Comparison of ENCODE assay signal across 2 cellular contexts in genomic region chr20:50220093-50220893, GRCh38.
TF ChIP-seq lines count a peak whose summit lies in the region.

No MANE protein-coding gene starts in this region.

TF ChIP-seq in IMR-90, 13 proteins besides CTCF, POLR2A, EP300 and RAD21:
- TF ChIP-seq, protein P1, sequence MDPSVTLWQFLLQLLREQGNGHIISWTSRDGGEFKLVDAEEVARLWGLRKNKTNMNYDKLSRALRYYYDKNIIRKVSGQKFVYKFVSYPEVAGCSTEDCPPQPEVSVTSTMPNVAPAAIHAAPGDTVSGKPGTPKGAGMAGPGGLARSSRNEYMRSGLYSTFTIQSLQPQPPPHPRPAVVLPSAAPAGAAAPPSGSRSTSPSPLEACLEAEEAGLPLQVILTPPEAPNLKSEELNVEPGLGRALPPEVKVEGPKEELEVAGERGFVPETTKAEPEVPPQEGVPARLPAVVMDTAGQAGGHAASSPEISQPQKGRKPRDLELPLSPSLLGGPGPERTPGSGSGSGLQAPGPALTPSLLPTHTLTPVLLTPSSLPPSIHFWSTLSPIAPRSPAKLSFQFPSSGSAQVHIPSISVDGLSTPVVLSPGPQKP (IDR thresholded peaks at IDR 0.05; ENCODE audit: borderline replicate concordance, low read depth, low read length) = no peak
- TF ChIP-seq SMC3 (IDR thresholded peaks at IDR 0.05; ENCODE audit: low read depth, low read length) = no peak
- no peak for TF ChIP-seq BHLHE40 (IDR thresholded peaks at IDR 0.05; ENCODE audit: low read depth, low read length)
- TF ChIP-seq NFE2L2 (IDR thresholded peaks at IDR 0.05; ENCODE audit: low read depth, low read length) = no peak
- no peak for TF ChIP-seq CHD1 (IDR thresholded peaks at IDR 0.05; ENCODE audit: low read depth, low read length)
- TF ChIP-seq MXI1 (IDR thresholded peaks at IDR 0.05; ENCODE audit: borderline replicate concordance, low read depth, low read length) = no peak
- no peak for TF ChIP-seq CEBPB (IDR thresholded peaks at IDR 0.05; ENCODE audit: low read depth, low read length)
- TF ChIP-seq FOS (IDR thresholded peaks at IDR 0.05; ENCODE audit: low read depth, low read length) = no peak
- TF ChIP-seq, protein P2, sequence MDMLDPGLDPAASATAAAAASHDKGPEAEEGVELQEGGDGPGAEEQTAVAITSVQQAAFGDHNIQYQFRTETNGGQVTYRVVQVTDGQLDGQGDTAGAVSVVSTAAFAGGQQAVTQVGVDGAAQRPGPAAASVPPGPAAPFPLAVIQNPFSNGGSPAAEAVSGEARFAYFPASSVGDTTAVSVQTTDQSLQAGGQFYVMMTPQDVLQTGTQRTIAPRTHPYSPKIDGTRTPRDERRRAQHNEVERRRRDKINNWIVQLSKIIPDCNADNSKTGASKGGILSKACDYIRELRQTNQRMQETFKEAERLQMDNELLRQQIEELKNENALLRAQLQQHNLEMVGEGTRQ (IDR thresholded peaks at IDR 0.05; ENCODE audit: low read depth, low read length) = no peak
- no peak for TF ChIP-seq RCOR1 (IDR thresholded peaks at IDR 0.05; ENCODE audit: insufficient replicate concordance, low read length)
- TF ChIP-seq MAZ (IDR thresholded peaks at IDR 0.05; ENCODE audit: borderline replicate concordance, low read depth, low read length) = no peak
- no peak for TF ChIP-seq MAFK (IDR thresholded peaks at IDR 0.05; ENCODE audit: low read depth, low read length)
- TF ChIP-seq RFX5 (IDR thresholded peaks at IDR 0.05; ENCODE audit: low read depth, low read length) = no peak

TF ChIP-seq in HepG2, 621 proteins besides CTCF, POLR2A, EP300 and RAD21:
- TF ChIP-seq ZNF337 (CRISPR knock-in tag; IDR thresholded peaks at IDR 0.05; ENCODE audit: borderline replicate concordance, low read depth) = no peak
- TF ChIP-seq RARA (CRISPR knock-in tag; IDR thresholded peaks at IDR 0.05) = no peak
- peak; percentile 19 for TF ChIP-seq CBX5 (CRISPR knock-in tag; IDR thresholded peaks at IDR 0.05; ENCODE audit: borderline replicate concordance)
- peak; percentile 19; the same call in 1 of the 2 replicates for TF ChIP-seq UBTF (CRISPR knock-in tag; IDR thresholded peaks at IDR 0.05)
- no peak for TF ChIP-seq HMGXB3 (CRISPR knock-in tag; IDR thresholded peaks at IDR 0.05; ENCODE audit: borderline replicate concordance)
- TF ChIP-seq DPF2 (CRISPR knock-in tag; IDR thresholded peaks at IDR 0.05; ENCODE audit: borderline replicate concordance, low read depth) = 0 out of 2 replicates have a peak, but pooled peaks have one; percentile 15
- no peak for TF ChIP-seq RBM39 (IDR thresholded peaks at IDR 0.05; ENCODE audit: low read depth, low read length, poor library complexity, severe bottlenecking)
- TF ChIP-seq ZBTB46 (CRISPR knock-in tag; IDR thresholded peaks at IDR 0.05; ENCODE audit: borderline replicate concordance) = peak; percentile 40; the same call in 1 of the 2 replicates
- 0 out of 2 replicates have a peak, but pooled peaks have one; percentile 62 for TF ChIP-seq ZFP41 (CRISPR knock-in tag; IDR thresholded peaks at IDR 0.05; ENCODE audit: borderline replicate concordance)
- TF ChIP-seq SMARCE1 (IDR thresholded peaks at IDR 0.05; ENCODE audit: borderline replicate concordance) = no peak
- no peak for TF ChIP-seq ZNF740 (CRISPR knock-in tag; IDR thresholded peaks at IDR 0.05)
- TF ChIP-seq MTF2 (CRISPR knock-in tag; IDR thresholded peaks at IDR 0.05; ENCODE audit: borderline replicate concordance) = 0 out of 2 replicates have a peak, but pooled peaks have one; percentile 37
- 0 out of 2 replicates have a peak, but pooled peaks have one; percentile 18 for TF ChIP-seq ZNF629 (CRISPR knock-in tag; conservative IDR thresholded peaks at IDR 0.05)
- TF ChIP-seq RXRA (CRISPR knock-in tag; IDR thresholded peaks at IDR 0.05) = peak; percentile 66
- peak; percentile 48; the same call in 1 of the 2 replicates for TF ChIP-seq ZNF768 (CRISPR knock-in tag; IDR thresholded peaks at IDR 0.05)
- TF ChIP-seq ZNF75D (CRISPR knock-in tag; IDR thresholded peaks at IDR 0.05; ENCODE audit: borderline replicate concordance) = no peak
- TF ChIP-seq HNRNPL (IDR thresholded peaks at IDR 0.05; ENCODE audit: low read depth, low read length) = 0 out of 2 replicates have a peak, but pooled peaks have one; percentile 23
- TF ChIP-seq ZNF891 (CRISPR knock-in tag; IDR thresholded peaks at IDR 0.05) = 0 out of 2 replicates have a peak, but pooled peaks have one; percentile 41
- TF ChIP-seq FOXO4 (CRISPR knock-in tag; conservative IDR thresholded peaks at IDR 0.05) = no peak
- TF ChIP-seq, protein P3, sequence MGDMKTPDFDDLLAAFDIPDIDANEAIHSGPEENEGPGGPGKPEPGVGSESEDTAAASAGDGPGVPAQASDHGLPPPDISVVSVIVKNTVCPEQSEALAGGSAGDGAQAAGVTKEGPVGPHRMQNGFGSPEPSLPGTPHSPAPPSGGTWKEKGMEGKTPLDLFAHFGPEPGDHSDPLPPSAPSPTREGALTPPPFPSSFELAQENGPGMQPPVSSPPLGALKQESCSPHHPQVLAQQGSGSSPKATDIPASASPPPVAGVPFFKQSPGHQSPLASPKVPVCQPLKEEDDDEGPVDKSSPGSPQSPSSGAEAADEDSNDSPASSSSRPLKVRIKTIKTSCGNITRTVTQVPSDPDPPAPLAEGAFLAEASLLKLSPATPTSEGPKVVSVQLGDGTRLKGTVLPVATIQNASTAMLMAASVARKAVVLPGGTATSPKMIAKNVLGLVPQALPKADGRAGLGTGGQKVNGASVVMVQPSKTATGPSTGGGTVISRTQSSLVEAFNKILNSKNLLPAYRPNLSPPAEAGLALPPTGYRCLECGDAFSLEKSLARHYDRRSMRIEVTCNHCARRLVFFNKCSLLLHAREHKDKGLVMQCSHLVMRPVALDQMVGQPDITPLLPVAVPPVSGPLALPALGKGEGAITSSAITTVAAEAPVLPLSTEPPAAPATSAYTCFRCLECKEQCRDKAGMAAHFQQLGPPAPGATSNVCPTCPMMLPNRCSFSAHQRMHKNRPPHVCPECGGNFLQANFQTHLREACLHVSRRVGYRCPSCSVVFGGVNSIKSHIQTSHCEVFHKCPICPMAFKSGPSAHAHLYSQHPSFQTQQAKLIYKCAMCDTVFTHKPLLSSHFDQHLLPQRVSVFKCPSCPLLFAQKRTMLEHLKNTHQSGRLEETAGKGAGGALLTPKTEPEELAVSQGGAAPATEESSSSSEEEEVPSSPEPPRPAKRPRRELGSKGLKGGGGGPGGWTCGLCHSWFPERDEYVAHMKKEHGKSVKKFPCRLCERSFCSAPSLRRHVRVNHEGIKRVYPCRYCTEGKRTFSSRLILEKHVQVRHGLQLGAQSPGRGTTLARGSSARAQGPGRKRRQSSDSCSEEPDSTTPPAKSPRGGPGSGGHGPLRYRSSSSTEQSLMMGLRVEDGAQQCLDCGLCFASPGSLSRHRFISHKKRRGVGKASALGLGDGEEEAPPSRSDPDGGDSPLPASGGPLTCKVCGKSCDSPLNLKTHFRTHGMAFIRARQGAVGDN (CRISPR knock-in tag; IDR thresholded peaks at IDR 0.05) = peak; percentile 39
- no peak for TF ChIP-seq AGO1 (IDR thresholded peaks at IDR 0.05; ENCODE audit: low read depth, low read length, poor library complexity, severe bottlenecking)
- TF ChIP-seq ZFX (CRISPR knock-in tag; IDR thresholded peaks at IDR 0.05; ENCODE audit: low read depth) = peak; percentile 68
- TF ChIP-seq ZNF543 (CRISPR knock-in tag; IDR thresholded peaks at IDR 0.05) = 0 out of 2 replicates have a peak, but pooled peaks have one; percentile 27
- TF ChIP-seq ZNF350 (CRISPR knock-in tag; IDR thresholded peaks at IDR 0.05; ENCODE audit: borderline replicate concordance, low read depth) = peak; percentile 46; the same call in 1 of the 2 replicates
- TF ChIP-seq ZNF776 (CRISPR knock-in tag; IDR thresholded peaks at IDR 0.05) = 0 out of 2 replicates have a peak, but pooled peaks have one; percentile 15
- 0 out of 2 replicates have a peak, but pooled peaks have one; percentile 28 for TF ChIP-seq ZBTB7A (CRISPR knock-in tag; IDR thresholded peaks at IDR 0.05)
- 0 out of 2 replicates have a peak, but pooled peaks have one; percentile 8 for TF ChIP-seq SALL1 (CRISPR knock-in tag; IDR thresholded peaks at IDR 0.05)
